Comparison of ENCODE assay signal across 18 cellular contexts in the genomic region with DNA sequence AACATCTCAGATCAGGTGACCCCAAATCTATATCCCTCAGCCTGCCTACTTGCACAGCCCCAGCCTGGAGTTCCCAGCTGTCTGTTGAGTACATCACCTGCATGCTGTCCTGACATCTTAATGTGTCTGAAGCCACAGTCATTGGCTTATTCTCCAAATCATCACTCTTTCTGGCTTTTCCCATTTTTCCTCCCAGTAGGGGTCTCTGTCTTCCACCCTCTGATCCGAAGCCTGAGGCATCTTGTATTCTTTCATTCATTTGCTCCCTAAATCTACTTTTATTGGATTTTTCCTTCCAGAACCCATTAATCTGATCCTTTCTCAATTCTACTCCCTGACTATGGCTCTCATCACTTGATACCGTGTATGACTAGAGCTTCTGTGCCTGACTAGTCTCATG.
"Had no signal": no experiment of that assay in that cellular context is flagged by ENCODE, and none has a peak within 500 bp of the region (broad histone marks: within the 10 kb centered on the region; RNA-seq: fewer than 3 reads in every experiment).

No MANE protein-coding gene starts in this region.

- H3K27ac ChIP-seq: cardiac muscle cell, spleen, thoracic aorta, upper lobe of left lung had no signal

- H3K36me3 ChIP-seq: cardiac muscle cell, spleen, thoracic aorta, upper lobe of left lung had no signal

- H3K4me3 ChIP-seq: cardiac muscle cell, lung, spleen, thoracic aorta, upper lobe of left lung had no signal

- H3K27ac Mint-ChIP-seq: activated CD4-positive, alpha-beta T cell treated with anti-CD3 and anti-CD28 coated beads for 36 hours; activated naive CD8-positive, alpha-beta T cell; activated T-helper 1 cell treated with anti-CD3 and anti-CD28 coated beads, Interleukin-12 subunit alpha, Interleukin-12 subunit beta, Interleukin-2, Interleukin-4 antibody, amounts not matched to agents 30 ng/mL and 10 ng/mL and 1 ng/mL, durations not matched to agents 14 hours and 24 hours and 36 hours; mesothelial cell of epicardium; natural killer cell treated with Interleukin-12 subunit alpha and Interleukin-12 subunit beta and Interleukin-15 and Interleukin-18, amount 100 ng/mL, for 72 hours; stimulated activated naive B cell treated with anti-CD40 and anti-IgM and Interleukin-4, amounts not matched to agents 10 μg/mL and 1 μg/mL and 100 μg/mL, for 72 hours had no signal

- H3K9me3 Mint-ChIP-seq: mesothelial cell of epicardium had no signal

- H3K4me1 ChIP-seq: spleen, upper lobe of left lung had no signal

- H3K36me3 Mint-ChIP-seq: activated naive CD8-positive, alpha-beta T cell; mesothelial cell of epicardium; natural killer cell treated with Interleukin-12 subunit alpha and Interleukin-12 subunit beta and Interleukin-15 and Interleukin-18, amount 100 ng/mL, for 72 hours; stimulated activated naive B cell treated with anti-CD40 and anti-IgM and Interleukin-4, amounts not matched to agents 10 μg/mL and 1 μg/mL and 100 μg/mL, for 72 hours had no signal

- DNase-seq: activated CD4-positive, alpha-beta T cell treated with anti-CD3 and anti-CD28 coated beads for 36 hours; activated CD4-positive, alpha-beta T cell treated with anti-CD3 and anti-CD28 coated beads, Interleukin-2, amount 50 U/mL, for 48 hours; activated T-cell treated with anti-CD3 and anti-CD28 coated beads for 4 hours; dermis blood vessel endothelial cell; effector memory CD4-positive, alpha-beta T cell; foreskin fibroblast; hippocampal formation; spleen; stimulated activated CD4-positive, alpha-beta T cell treated with anti-CD3 and anti-CD28 coated beads, Interleukin-4, amount 100 ng/mL, for 4 hours; stimulated activated naive B cell treated with anti-CD40 and anti-IgM and Interleukin-4, amounts not matched to agents 10 μg/mL and 1 μg/mL and 100 μg/mL, for 72 hours; upper lobe of left lung had no signal

- H3K27me3 ChIP-seq: cardiac muscle cell, spleen, upper lobe of left lung had no signal

- ATAC-seq: activated CD4-positive, alpha-beta T cell treated with anti-CD3 and anti-CD28 coated beads for 36 hours; natural killer cell treated with Interleukin-12 subunit alpha and Interleukin-12 subunit beta and Interleukin-15 and Interleukin-18, amount 100 ng/mL, for 72 hours; stimulated activated naive B cell treated with anti-CD40 and anti-IgM and Interleukin-4, amounts not matched to agents 10 μg/mL and 1 μg/mL and 100 μg/mL, for 72 hours had no signal

- H3K9me3 ChIP-seq: spleen, thoracic aorta, upper lobe of left lung had no signal

- H3K4me3 Mint-ChIP-seq: activated CD4-positive, alpha-beta T cell treated with anti-CD3 and anti-CD28 coated beads for 36 hours; activated naive CD8-positive, alpha-beta T cell; activated T-helper 1 cell treated with anti-CD3 and anti-CD28 coated beads, Interleukin-12 subunit alpha, Interleukin-12 subunit beta, Interleukin-2, Interleukin-4 antibody, amounts not matched to agents 30 ng/mL and 10 ng/mL and 1 ng/mL, durations not matched to agents 14 hours and 24 hours and 36 hours; mesothelial cell of epicardium; natural killer cell treated with Interleukin-12 subunit alpha and Interleukin-12 subunit beta and Interleukin-15 and Interleukin-18, amount 100 ng/mL, for 72 hours; stimulated activated naive B cell treated with anti-CD40 and anti-IgM and Interleukin-4, amounts not matched to agents 10 μg/mL and 1 μg/mL and 100 μg/mL, for 72 hours had no signal

- H3K4me1 Mint-ChIP-seq: activated CD4-positive, alpha-beta T cell treated with anti-CD3 and anti-CD28 coated beads for 36 hours; mesothelial cell of epicardium; stimulated activated naive B cell treated with anti-CD40 and anti-IgM and Interleukin-4, amounts not matched to agents 10 μg/mL and 1 μg/mL and 100 μg/mL, for 72 hours had no signal

- H3K27me3 Mint-ChIP-seq: activated naive CD8-positive, alpha-beta T cell; natural killer cell treated with Interleukin-12 subunit alpha and Interleukin-12 subunit beta and Interleukin-15 and Interleukin-18, amount 100 ng/mL, for 72 hours; stimulated activated naive B cell treated with anti-CD40 and anti-IgM and Interleukin-4, amounts not matched to agents 10 μg/mL and 1 μg/mL and 100 μg/mL, for 72 hours had no signal
